In genomic region chr19:6811906-6812305, GRCh38 we compare ENCODE assay signal across 8 cellular contexts. TPM values are rescaled to one million over a fixed set of nuclear protein-coding genes. Genes with fewer than 3 reads are reported as not detected.
DNase-seq lines count a peak whose midpoint lies in the region; ATAC-seq and TF ChIP-seq lines count a peak whose summit lies in the region.

No MANE protein-coding gene starts in this region.

- H3K27ac ChIP-seq in upper lobe of left lung: no peak overlapping the region
- no peak overlapping the region for H3K27ac ChIP-seq in gastrocnemius medialis

- no peaks in the 10 kb centered on the region for H3K4me1 ChIP-seq in upper lobe of left lung
- H3K4me1 ChIP-seq in gastrocnemius medialis: no peaks in the 10 kb centered on the region

- no peak for TF ChIP-seq POLR2A in upper lobe of left lung (IDR thresholded peaks at IDR 0.05)
- TF ChIP-seq POLR2A in gastrocnemius medialis (IDR thresholded peaks at IDR 0.05): no peak

- peaks cover 41% of the 10 kb centered on the region for H3K4me1 Mint-ChIP-seq in memory B cell

- H3K27ac Mint-ChIP-seq in memory B cell: no peak overlapping the region

- peaks cover 27% of the 10 kb centered on the region for H3K36me3 Mint-ChIP-seq in memory B cell

- H3K27me3 Mint-ChIP-seq in memory B cell: no peaks in the 10 kb centered on the region

- peak; percentile 16 for DNase-seq in DMS 273 treated with DMSO at 0.1 percent for 48 hours (lab: John Stamatoyannopoulos, UW)
- DNase-seq in LoVo (ENCODE audit: low spot score): peak; percentile 26
- peak; percentile 24 for DNase-seq in amniotic epithelial cell (ENCODE audit: low read depth)
- DNase-seq in memory B cell (ENCODE audit: low spot score in 2 of 2): no peak
- no peak for DNase-seq in upper lobe of left lung
- DNase-seq in gastrocnemius medialis: no peak
- no peak for DNase-seq in NCI-H1694 treated with DMSO at 0.1 percent for 48 hours (lab: John Stamatoyannopoulos, UW)

- H3K27me3 ChIP-seq in upper lobe of left lung (no peaks in the 10 kb centered on the region), gastrocnemius medialis (no peaks in the 10 kb centered on the region)

- TF ChIP-seq EP300 in upper lobe of left lung (IDR thresholded peaks at IDR 0.05): no peak

- H3K4me3 ChIP-seq in upper lobe of left lung: no peak overlapping the region
- no peak overlapping the region for H3K4me3 ChIP-seq in gastrocnemius medialis

- intact Hi-C loops in gastrocnemius medialis (cut with DNase I; ENCODE audit: low total_unique reads): no loop called here

- H3K9me3 ChIP-seq in upper lobe of left lung (peaks cover 0 to 4% (median 0%) of the 10 kb centered on the region in 4 donors), gastrocnemius medialis (no peaks in the 10 kb centered on the region)

- in situ Hi-C loops in gastrocnemius medialis (cut with MboI; ENCODE audit: low sequenced_read_pairs in 4 of 4): no loop called here

- peaks cover 2% of the 10 kb centered on the region for H3K9me3 Mint-ChIP-seq in memory B cell

- ATAC-seq in memory B cell (ENCODE audit: low read depth) (no peak), HG03108 (IDR thresholded peaks at IDR 0.05; ENCODE audit: unreplicated experiment) (no peak), upper lobe of left lung (ENCODE audit: low FRiP score in 2 of 2) (no peak), gastrocnemius medialis (no peak)

- 53 to 64% methylated on average over 2 of the region's 2 CpGs for WGBS in upper lobe of left lung, 2 donors

- H3K36me3 ChIP-seq in upper lobe of left lung: no peaks in the 10 kb centered on the region
- no peaks in the 10 kb centered on the region for H3K36me3 ChIP-seq in gastrocnemius medialis

- TF ChIP-seq CTCF in upper lobe of left lung (IDR thresholded peaks at IDR 0.05) (no peak), gastrocnemius medialis (IDR thresholded peaks at IDR 0.05 in 4 of 5, conservative IDR thresholded peaks at IDR 0.05 in 1 of 5) (no peak)

- peak overlapping the region; percentile 17 for H3K4me3 Mint-ChIP-seq in memory B cell

RNA-seq across cellular contexts. Expression of gene VAV1, which starts 39.4 kb away (rescaled TPM):
- 10 to 100 TPM; 13.9 to 53.4 (median 24.1) TPM for total RNA-seq in upper lobe of left lung
- 1 to 10 TPM in 2 of 4 donors, under 1 TPM in 2; 0.63 to 1.8 (median 0.96) TPM for total RNA-seq in gastrocnemius medialis

RNA-seq across cellular contexts. Expression of gene SH2D3A, which starts 44.7 kb away (rescaled TPM):
- 100 to 1,000 TPM in 1 of 6 donors, 10 to 100 TPM in 5; 24.9 to 109 (median 35.8) TPM for total RNA-seq in upper lobe of left lung
- total RNA-seq in gastrocnemius medialis: not detected

Comparison
In these comparisons a context has a peak if more than half of its experiments do, and no peak if none do; other contexts are left out.
1. DNase-seq: peak in DMS 273 treated with DMSO at 0.1 percent for 48 hours (single experiment), LoVo (single experiment) and amniotic epithelial cell (single experiment); none in memory B cell (0 of 2), upper lobe of left lung (0 of 2), gastrocnemius medialis (0 of 2) and NCI-H1694 treated with DMSO at 0.1 percent for 48 hours (single experiment).
2. RNA of gene VAV1, which starts 39.4 kb away (total RNA-seq): 13.9 to 53.4 TPM in upper lobe of left lung; 0.63 to 1.8 TPM in gastrocnemius medialis; every median in the first group is over 4 times any median in the second.
3. RNA of gene SH2D3A, which starts 44.7 kb away (total RNA-seq): 24.9 to 109 TPM in upper lobe of left lung; not detected in gastrocnemius medialis; every median in the first group is over 10 times any median in the second.